23 cellular contexts compared by ENCODE assay signal in the genomic region with DNA sequence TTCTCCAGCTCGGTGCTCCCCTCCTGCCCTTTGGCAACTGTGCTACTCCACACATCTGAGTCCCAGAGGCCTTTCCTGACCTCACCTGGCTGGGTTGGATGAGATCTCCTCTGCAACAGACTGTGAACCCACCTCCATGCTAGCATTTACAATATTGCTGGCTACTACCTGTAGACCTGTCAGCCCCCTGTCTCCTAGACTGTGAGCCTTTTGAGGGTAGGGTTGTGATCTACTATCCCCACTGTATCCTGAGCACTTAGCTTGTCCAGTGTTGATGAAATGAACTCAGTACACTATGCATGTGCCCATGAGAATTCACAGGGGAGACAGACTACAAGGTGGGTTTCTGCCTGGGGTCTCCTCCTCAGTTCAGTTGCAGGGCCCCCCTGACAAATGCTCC.
DNase-seq lines count a peak whose midpoint lies in the region; ATAC-seq, FAIRE-seq and TF ChIP-seq lines count a peak whose summit lies in the region.
"Had no signal": no experiment of that assay in that cellular context is flagged by ENCODE, and none has a peak within 500 bp of the region (broad histone marks: within the 10 kb centered on the region; RNA-seq: fewer than 3 reads in every experiment).

No MANE protein-coding gene starts in this region.

- H3K36me3 Mint-ChIP-seq in natural killer cell treated with Interleukin-12 subunit alpha and Interleukin-12 subunit beta and Interleukin-15 and Interleukin-18, amount 100 ng/mL, for 72 hours: no peaks in the 10 kb centered on the region
- H3K36me3 Mint-ChIP-seq: CD4-positive, CD25-positive, alpha-beta regulatory T cell; CD8-positive, alpha-beta T cell had no signal

- TF ChIP-seq CTCF in bronchial epithelial cell (IDR thresholded peaks at IDR 0.05; ENCODE audit: insufficient read depth, low read length, severe bottlenecking): no peak
- no peak for TF ChIP-seq CTCF in mammary epithelial cell (conservative IDR thresholded peaks at IDR 0.05 in 1 of 2, IDR thresholded peaks at IDR 0.05 in 1 of 2; ENCODE audit: extremely low read depth in 1 of 2, insufficient read depth in 1 of 2, low read depth in 1 of 2, low read length in 2 of 2)

- dilution Hi-C loops in mammary epithelial cell (cut with HindIII; ENCODE audit: low sequenced_read_pairs): no loop called here

- no peaks in the 10 kb centered on the region for H3K36me3 ChIP-seq in bronchial epithelial cell (ENCODE audit: control insufficient read depth, insufficient read depth, low read length)
- H3K36me3 ChIP-seq in mammary epithelial cell (ENCODE audit: insufficient read depth, low read length): no peaks in the 10 kb centered on the region
- H3K36me3 ChIP-seq: BLaER1, HAP-1 had no signal

- H3K4me3 ChIP-seq in bronchial epithelial cell (ENCODE audit: low read depth, low read length) (no peak overlapping the region), mammary epithelial cell (replicated peaks in 1 of 3; ENCODE audit: insufficient read depth in 1 of 3, low read depth in 2 of 3, low read length in 3 of 3) (no peak overlapping the region)
- H3K4me3 ChIP-seq: BLaER1, HAP-1 had no signal

- no peaks in the 10 kb centered on the region for H3K9me3 Mint-ChIP-seq in natural killer cell treated with Interleukin-12 subunit alpha and Interleukin-12 subunit beta and Interleukin-15 and Interleukin-18, amount 100 ng/mL, for 72 hours
- H3K9me3 Mint-ChIP-seq: HFFc6 had no signal

- no TSS peak for BruUV-seq in mammary epithelial cell (replicated peaks; lab: Mats Ljungman, UMichigan)

- intact Hi-C loops in mammary epithelial cell (cut with micrococcal nuclease): no loop called here

- H2AFZ ChIP-seq in mammary epithelial cell (ENCODE audit: low read depth, low read length): no peak overlapping the region

- H3K27me3 Mint-ChIP-seq in natural killer cell treated with Interleukin-12 subunit alpha and Interleukin-12 subunit beta and Interleukin-15 and Interleukin-18, amount 100 ng/mL, for 72 hours: no peaks in the 10 kb centered on the region
- H3K27me3 Mint-ChIP-seq: CD4-positive, CD25-positive, alpha-beta regulatory T cell had no signal

- no peaks in the 10 kb centered on the region for H4K20me1 ChIP-seq in mammary epithelial cell (ENCODE audit: insufficient read depth, low read length)
- H4K20me1 ChIP-seq: BLaER1 had no signal

- H3K27me3 ChIP-seq in bronchial epithelial cell (ENCODE audit: control insufficient read depth, insufficient read depth, low read length) (no peaks in the 10 kb centered on the region), mammary epithelial cell (ENCODE audit: insufficient read depth, low read length) (no peaks in the 10 kb centered on the region)
- H3K27me3 ChIP-seq: BLaER1 had no signal

- H3K27ac Mint-ChIP-seq in natural killer cell treated with Interleukin-12 subunit alpha and Interleukin-12 subunit beta and Interleukin-15 and Interleukin-18, amount 100 ng/mL, for 72 hours: no peak overlapping the region
- H3K27ac Mint-ChIP-seq: B cell; CD4-positive, CD25-positive, alpha-beta regulatory T cell; CD8-positive, alpha-beta T cell; HFFc6 had no signal

- no peak overlapping the region for H3K4me3 Mint-ChIP-seq in natural killer cell treated with Interleukin-12 subunit alpha and Interleukin-12 subunit beta and Interleukin-15 and Interleukin-18, amount 100 ng/mL, for 72 hours
- H3K4me3 Mint-ChIP-seq: B cell; CD4-positive, CD25-positive, alpha-beta regulatory T cell; CD8-positive, alpha-beta T cell; HFFc6 had no signal

- no peak overlapping the region for H3K27ac ChIP-seq in mammary epithelial cell (ENCODE audit: insufficient read depth, low read depth, low read length)
- H3K27ac ChIP-seq: 22Rv1, BLaER1, C4-2B had no signal

- H3K4me1 Mint-ChIP-seq in natural killer cell treated with Interleukin-12 subunit alpha and Interleukin-12 subunit beta and Interleukin-15 and Interleukin-18, amount 100 ng/mL, for 72 hours (ENCODE audit: low read depth in 2 of 2): no peaks in the 10 kb centered on the region
- H3K4me1 Mint-ChIP-seq: B cell; CD4-positive, CD25-positive, alpha-beta regulatory T cell had no signal

- no peaks in the 10 kb centered on the region for H3K4me1 ChIP-seq in mammary epithelial cell (ENCODE audit: insufficient read depth, low read length)
- H3K4me1 ChIP-seq: HAP-1 had no signal

- DNase-seq in bronchial epithelial cell (ENCODE audit: low read depth) (no peak), urothelium cell line (ENCODE audit: low spot score) (no peak), mammary epithelial cell (no peak), occipital lobe (lab: John Stamatoyannopoulos, UW) (no peak), retina (no peak)
- DNase-seq in natural killer cell treated with Interleukin-12 subunit alpha and Interleukin-12 subunit beta and Interleukin-15 and Interleukin-18, amount 100 ng/mL, for 72 hours (ENCODE audit: low spot score): no peak
- no peak for DNase-seq in stimulated activated naive CD8-positive, alpha-beta T cell treated with anti-CD3 and anti-CD28 coated beads, Interleukin-15, Interleukin-2, amounts not matched to agents 100 U/mL and 50 U/mL, for 24 hours
- DNase-seq: Caco-2; CD4-positive, CD25-positive, alpha-beta regulatory T cell; CD8-positive, alpha-beta T cell; DMS153; DND-41; GOT3; HFFc6 had no signal

- in situ Hi-C loops in mammary epithelial cell (cut with MboI; ENCODE audit: low sequenced_read_pairs in 2 of 2): no loop called here

- no peaks in the 10 kb centered on the region for H3K79me2 ChIP-seq in mammary epithelial cell (ENCODE audit: insufficient read depth, low read length)

- H3K9me3 ChIP-seq in mammary epithelial cell (replicated peaks; ENCODE audit: insufficient read depth, low read length): no peaks in the 10 kb centered on the region
- H3K9me3 ChIP-seq: BLaER1, Caco-2, HAP-1 had no signal

- CTCF ChIA-PET in mammary epithelial cell (lab: Charles Lee; ENCODE audit: low non-redundant PET): no interaction called here

- H3K9ac ChIP-seq in mammary epithelial cell (ENCODE audit: insufficient read depth, low read length): no peak overlapping the region
- H3K9ac ChIP-seq: BLaER1 had no signal

- peak; percentile 15 to 29 for ATAC-seq in natural killer cell treated with Interleukin-12 subunit alpha and Interleukin-12 subunit beta and Interleukin-15 and Interleukin-18, amount 100 ng/mL, for 72 hours
- ATAC-seq in stimulated activated naive CD8-positive, alpha-beta T cell treated with anti-CD3 and anti-CD28 coated beads, Interleukin-15, Interleukin-2, amounts not matched to agents 100 U/mL and 50 U/mL, for 24 hours: peak; percentile 32
- ATAC-seq: CD8-positive, alpha-beta T cell had no signal

- H3K4me2 ChIP-seq in mammary epithelial cell (ENCODE audit: insufficient read depth, low read depth, low read length): no peak overlapping the region
- H3K4me2 ChIP-seq: BLaER1 had no signal

- FAIRE-seq in bronchial epithelial cell (lab: Jason Lieb, UNC): peak; percentile 62
- FAIRE-seq in urothelium cell line (lab: Jason Lieb, UNC): peak; percentile 52
- FAIRE-seq: A204.1, G401.6, GM12892, H54 had no signal

- 29% methylated on average over 1 of the region's 1 CpG for WGBS in mammary epithelial cell (ENCODE audit: low coverage, missing lambda C conversion rate)
